In the genomic region with DNA sequence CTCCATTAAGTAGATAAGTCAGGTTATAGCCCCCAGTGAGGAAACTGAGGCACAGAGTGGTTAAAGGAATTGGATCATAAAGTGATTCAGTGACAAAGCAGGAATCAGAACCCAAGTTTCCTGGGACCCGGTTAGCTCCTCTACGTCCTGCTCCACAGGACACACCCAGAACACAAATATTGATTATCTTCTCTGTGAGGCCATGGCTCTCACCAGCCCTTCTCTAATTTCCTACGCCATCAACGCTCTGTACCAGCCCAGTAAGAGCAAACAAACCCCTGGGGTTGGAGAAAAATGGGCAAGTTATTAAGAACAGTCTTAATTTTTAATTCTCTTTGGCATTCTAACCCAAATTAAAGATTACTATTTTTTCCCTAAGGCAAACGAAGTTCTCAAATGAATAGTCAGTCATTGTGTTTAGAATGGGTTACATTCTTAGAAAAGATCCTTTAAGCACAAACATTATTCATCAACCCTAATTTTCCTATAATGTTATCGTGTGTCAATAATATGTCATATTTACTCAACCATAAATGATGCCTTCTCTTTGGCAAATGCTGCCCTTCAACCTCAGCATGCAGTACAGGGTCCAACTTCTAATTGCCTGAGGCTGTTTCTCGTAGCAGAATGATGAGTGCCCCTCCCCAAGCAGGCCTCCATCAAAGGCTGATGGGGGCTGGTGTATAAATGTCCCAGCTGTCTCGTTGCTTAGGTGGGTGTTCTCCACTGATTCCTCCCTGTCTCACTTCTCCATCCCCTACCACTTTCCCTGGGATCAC, we compare ENCODE assay signal across 25 cellular contexts. TPM values are rescaled to one million over a fixed set of nuclear protein-coding genes. Genes with fewer than 3 reads are reported as not detected.
DNase-seq lines count a peak whose midpoint lies in the region; ATAC-seq and TF ChIP-seq lines count a peak whose summit lies in the region.
"Had no signal": no experiment of that assay in that cellular context is flagged by ENCODE, and none has a peak within 500 bp of the region (broad histone marks: within the 10 kb centered on the region; RNA-seq: fewer than 3 reads in every experiment).

No MANE protein-coding gene starts in this region.

- no peaks in the 10 kb centered on the region for H3K9me3 ChIP-seq in CD8-positive, alpha-beta memory T cell (ENCODE audit: low read length)
- H3K9me3 ChIP-seq: neutrophil had no signal

- H3K4me1 Mint-ChIP-seq in CD8-positive, alpha-beta memory T cell: peaks cover 13 to 19% (median 14%) of the 10 kb centered on the region in 3 donors
- H3K4me1 Mint-ChIP-seq in activated T-cell treated with anti-CD3 and anti-CD28 coated beads, Interleukin-2, amount 50 U/mL, for 24 hours (ENCODE audit: low read depth): peaks cover 7% of the 10 kb centered on the region
- H3K4me1 Mint-ChIP-seq: activated T-helper 17 cell treated with anti-CD3 and anti-CD28 coated beads, Interleukin-2, amount 50 U/mL, for 72 hours had no signal

- POLR2A ChIA-PET in CD8-positive, alpha-beta memory T cell (lab: Charles Lee): no interaction called here

- no peaks in the 10 kb centered on the region for H3K9me3 Mint-ChIP-seq in CD8-positive, alpha-beta memory T cell
- no peaks in the 10 kb centered on the region for H3K9me3 Mint-ChIP-seq in activated T-cell treated with anti-CD3 and anti-CD28 coated beads, Interleukin-2, amount 50 U/mL, for 24 hours
- H3K9me3 Mint-ChIP-seq: activated T-helper 17 cell treated with anti-CD3 and anti-CD28 coated beads, Interleukin-2, amount 50 U/mL, for 72 hours; CD8-positive, alpha-beta T cell; stimulated activated naive CD8-positive, alpha-beta T cell treated with anti-CD3 and anti-CD28 coated beads, Interleukin-15, amount 100 ng/mL, for 72 hours had no signal

- peaks cover 13% of the 10 kb centered on the region for H3K4me1 ChIP-seq in CD8-positive, alpha-beta memory T cell (ENCODE audit: insufficient read depth, low read length)

- H3K27ac ChIP-seq in CD8-positive, alpha-beta memory T cell (ENCODE audit: low read depth, low read length): no peak overlapping the region
- H3K27ac ChIP-seq: neutrophil, WERI-Rb-1 had no signal

- H3K36me3 ChIP-seq in CD8-positive, alpha-beta memory T cell (ENCODE audit: insufficient read depth, low read length): no peaks in the 10 kb centered on the region
- H3K36me3 ChIP-seq: WERI-Rb-1 had no signal

- H3K27me3 ChIP-seq in CD8-positive, alpha-beta memory T cell (ENCODE audit: insufficient read depth, low read length, poor library complexity, severe bottlenecking): no peaks in the 10 kb centered on the region
- H3K27me3 ChIP-seq: neutrophil had no signal

- DNase-seq in CD8-positive, alpha-beta memory T cell: no peak
- DNase-seq in DMS153 treated with DMSO at 0.1 percent for 48 hours (lab: John Stamatoyannopoulos, UW; ENCODE audit: unreplicated experiment): peak; percentile 36
- peak; percentile 91 for DNase-seq in NCI-H748 treated with DMSO at 0.1 percent for 48 hours (lab: John Stamatoyannopoulos, UW)
- peak; percentile 40 for DNase-seq in mucosa of gallbladder (ENCODE audit: low spot score)
- DNase-seq in activated T-cell treated with anti-CD3 and anti-CD28 coated beads, Interleukin-2, amount 50 U/mL, for 24 hours: no peak
- DNase-seq in activated CD8-positive, alpha-beta memory T cell treated with anti-CD3 and anti-CD28 coated beads for 24 hours: no peak
- DNase-seq: activated CD4-positive, alpha-beta T cell treated with anti-CD3 and anti-CD28 coated beads, Interleukin-2, amount 50 U/mL, for 1 hour; aorta; CD8-positive, alpha-beta T cell; dermis blood vessel endothelial cell; HCEC 1CT; IMR-90; islet precursor cell; NCI-H1436; NCI-H82; stimulated activated naive CD8-positive, alpha-beta T cell treated with anti-CD3 and anti-CD28 coated beads, Interleukin-15, amount 100 ng/mL, for 72 hours; trophoblast cell; WERI-Rb-1 had no signal

- no peak overlapping the region for H3K4me3 Mint-ChIP-seq in CD8-positive, alpha-beta memory T cell
- H3K4me3 Mint-ChIP-seq in activated T-cell treated with anti-CD3 and anti-CD28 coated beads, Interleukin-2, amount 50 U/mL, for 24 hours: no peak overlapping the region
- H3K4me3 Mint-ChIP-seq: activated naive CD8-positive, alpha-beta T cell; activated T-helper 17 cell treated with anti-CD3 and anti-CD28 coated beads, Interleukin-2, amount 50 U/mL, for 72 hours; CD8-positive, alpha-beta T cell; stimulated activated naive CD8-positive, alpha-beta T cell treated with anti-CD3 and anti-CD28 coated beads, Interleukin-15, amount 100 ng/mL, for 72 hours had no signal

- no peaks in the 10 kb centered on the region for H3K27me3 Mint-ChIP-seq in CD8-positive, alpha-beta memory T cell
- no peaks in the 10 kb centered on the region for H3K27me3 Mint-ChIP-seq in activated T-cell treated with anti-CD3 and anti-CD28 coated beads, Interleukin-2, amount 50 U/mL, for 24 hours
- H3K27me3 Mint-ChIP-seq: activated naive CD8-positive, alpha-beta T cell; activated T-helper 17 cell treated with anti-CD3 and anti-CD28 coated beads, Interleukin-2, amount 50 U/mL, for 72 hours; progenitor cell of endocrine pancreas; stimulated activated naive CD8-positive, alpha-beta T cell treated with anti-CD3 and anti-CD28 coated beads, Interleukin-15, amount 100 ng/mL, for 72 hours had no signal

- H3K4me3 ChIP-seq in CD8-positive, alpha-beta memory T cell (ENCODE audit: low read length): no peak overlapping the region
- H3K4me3 ChIP-seq: GM12878 had no signal

- CTCF ChIA-PET in CD8-positive, alpha-beta memory T cell (lab: Charles Lee): no interaction called here

- peaks cover 0 to 18% (median 10%) of the 10 kb centered on the region in 3 donors for H3K36me3 Mint-ChIP-seq in CD8-positive, alpha-beta memory T cell
- H3K36me3 Mint-ChIP-seq in activated T-cell treated with anti-CD3 and anti-CD28 coated beads, Interleukin-2, amount 50 U/mL, for 24 hours (ENCODE audit: low read depth): no peaks in the 10 kb centered on the region
- H3K36me3 Mint-ChIP-seq: activated naive CD8-positive, alpha-beta T cell had no signal

- peak overlapping the region in 6 of 8 donors; percentile 4 to 83 (median 65) for H3K27ac Mint-ChIP-seq in CD8-positive, alpha-beta memory T cell
- no peak overlapping the region for H3K27ac Mint-ChIP-seq in activated T-cell treated with anti-CD3 and anti-CD28 coated beads, Interleukin-2, amount 50 U/mL, for 24 hours
- H3K27ac Mint-ChIP-seq: activated naive CD8-positive, alpha-beta T cell; activated T-helper 17 cell treated with anti-CD3 and anti-CD28 coated beads, Interleukin-2, amount 50 U/mL, for 72 hours; CD8-positive, alpha-beta T cell; progenitor cell of endocrine pancreas; stimulated activated naive CD8-positive, alpha-beta T cell treated with anti-CD3 and anti-CD28 coated beads, Interleukin-15, amount 100 ng/mL, for 72 hours had no signal

- TF ChIP-seq POLR2A in GM18505 (IDR thresholded peaks at IDR 0.05; ENCODE audit: borderline replicate concordance, extremely low read depth, insufficient read depth, insufficient read length): no peak

- no peak for ATAC-seq in GM18505 (IDR thresholded peaks at IDR 0.05; ENCODE audit: unreplicated experiment)
- ATAC-seq in GM18498 (IDR thresholded peaks at IDR 0.05; ENCODE audit: unreplicated experiment): no peak
- ATAC-seq: activated T-helper 17 cell treated with anti-CD3 and anti-CD28 coated beads, Interleukin-2, amount 50 U/mL, for 72 hours; CD8-positive, alpha-beta T cell; GM12878; stimulated activated naive CD8-positive, alpha-beta T cell treated with anti-CD3 and anti-CD28 coated beads, Interleukin-15, amount 100 ng/mL, for 72 hours had no signal

RNA-seq across cellular contexts. Expression of gene TM9SF3, which starts 25.4 kb away (rescaled TPM):
- total RNA-seq in CD8-positive, alpha-beta memory T cell: 100 to 1,000 TPM in 1 of 2 experiments, 10 to 100 TPM in 1; 89.7 to 103 TPM
- 95.8 TPM for polyA plus RNA-seq in CD8-positive, alpha-beta memory T cell
- total RNA-seq in mucosa of gallbladder: 263 TPM

Comparison
In these comparisons a context has a peak if more than half of its experiments do, and no peak if none do; other contexts are left out.
1. DNase-seq: peak in DMS153 treated with DMSO at 0.1 percent for 48 hours (single experiment), NCI-H748 treated with DMSO at 0.1 percent for 48 hours (single experiment) and mucosa of gallbladder (single experiment); none in CD8-positive, alpha-beta memory T cell (0 of 5), activated T-cell treated with anti-CD3 and anti-CD28 coated beads, Interleukin-2, amount 50 U/mL, for 24 hours (single experiment) and activated CD8-positive, alpha-beta memory T cell treated with anti-CD3 and anti-CD28 coated beads for 24 hours (single experiment).